In genomic region chr6:75528423-75528822, GRCh38 we compare ENCODE assay signal across 1 cellular context.
TF ChIP-seq lines count a peak whose summit lies in the region.

No MANE protein-coding gene starts in this region.

TF ChIP-seq in K562, 482 proteins besides CTCF, POLR2A, EP300 and RAD21 (continued from another document):
- TF ChIP-seq MEIS2 (IDR thresholded peaks at IDR 0.05; ENCODE audit: partially characterized antibody) (no peak), ZNF518B (CRISPR knock-in tag; IDR thresholded peaks at IDR 0.05) (no peak)
